ENCODE assay signal across 12 cellular contexts in genomic region chr5:111948517-111948916, GRCh38.
DNase-seq lines count a peak whose midpoint lies in the region; ATAC-seq and TF ChIP-seq lines count a peak whose summit lies in the region.
"Had no signal": no experiment of that assay in that cellular context is flagged by ENCODE, and none has a peak within 500 bp of the region (broad histone marks: within the 10 kb centered on the region; RNA-seq: fewer than 3 reads in every experiment).

No MANE protein-coding gene starts in this region.

- TF ChIP-seq CTCF in HCT116 (IDR thresholded peaks at IDR 0.05 in 2 of 3, conservative IDR thresholded peaks at IDR 0.05 in 1 of 3; ENCODE audit: borderline replicate concordance in 1 of 3, insufficient read depth in 1 of 3, low read depth in 2 of 3, low read length in 2 of 3), result no peak
- no peak for TF ChIP-seq CTCF in brain microvascular endothelial cell (IDR thresholded peaks at IDR 0.05; ENCODE audit: low read depth, low read length, missing control alignments)
- TF ChIP-seq CTCF in prostate gland (IDR thresholded peaks at IDR 0.05), result no peak

- RAD21 ChIA-PET in HCT116 (lab: Charles Lee; ENCODE audit: low non-redundant PET in 1 of 2, low total read pairs in 2 of 2, uncharacterized antibody in 2 of 2, unreplicated experiment in 2 of 2), result no interaction called here

- H3K27ac ChIP-seq in HCT116 (ENCODE audit: low read depth, low read length) (no peak overlapping the region), brain microvascular endothelial cell (peak overlapping the region; percentile 100), prostate gland (no peak overlapping the region)

- BruUV-seq in HCT116 (replicated peaks; lab: Mats Ljungman, UMichigan), result no TSS peak

- H3K9me3 ChIP-seq in HCT116 (ENCODE audit: control insufficient read depth in 1 of 2, insufficient read depth in 1 of 2, low read depth in 1 of 2, low read length in 2 of 2), result no peaks in the 10 kb centered on the region
- H3K9me3 ChIP-seq in prostate gland, result no peaks in the 10 kb centered on the region

- ATAC-seq in HCT116, result no peak
- peak; percentile 96 for ATAC-seq in left ventricle myocardium superior
- no peak for ATAC-seq in GM21515 (IDR thresholded peaks at IDR 0.05; ENCODE audit: unreplicated experiment)

- peaks cover 7% of the 10 kb centered on the region; the same call in 1 of the 2 replicates for H3K27me3 ChIP-seq in HCT116 (ENCODE audit: insufficient read depth, low read length)
- no peaks in the 10 kb centered on the region for H3K27me3 ChIP-seq in brain microvascular endothelial cell (replicated peaks)
- H3K27me3 ChIP-seq in prostate gland (replicated peaks; ENCODE audit: insufficient read depth), result no peaks in the 10 kb centered on the region

- no peaks in the 10 kb centered on the region for H3K4me1 ChIP-seq in HCT116 (ENCODE audit: control insufficient read depth in 1 of 2, insufficient read depth in 2 of 2, low read length in 2 of 2)
- no peaks in the 10 kb centered on the region for H3K4me1 ChIP-seq in prostate gland (replicated peaks)

- no peaks in the 10 kb centered on the region for H4K20me1 ChIP-seq in HCT116 (ENCODE audit: insufficient read depth)

- POLR2A ChIA-PET in HCT116 (lab: Charles Lee), result no interaction called here

- H2AFZ ChIP-seq in HCT116 (ENCODE audit: low read depth, low read length, poor library complexity, severe bottlenecking), result no peak overlapping the region

- no peak overlapping the region for H3K9ac ChIP-seq in HCT116 (ENCODE audit: low read length)

- DNase-seq in HCT116 (ENCODE audit: low read depth, low spot score), result peak; percentile 2
- DNase-seq in brain microvascular endothelial cell, result peak; percentile 96
- no peak for DNase-seq in left ventricle myocardium superior
- peak; percentile 89 for DNase-seq in stromal cell of bone marrow (ENCODE audit: low read depth)
- DNase-seq in activated CD4-positive, alpha-beta T cell treated with anti-CD3 and anti-CD28 coated beads for 48 hours, result no peak
- DNase-seq in NCI-H1417 treated with DMSO at 0.1 percent for 48 hours (lab: John Stamatoyannopoulos, UW), result no peak
- no peak for DNase-seq in prostate gland (ENCODE audit: low spot score)
- DNase-seq: activated CD4-positive, alpha-beta T cell treated with anti-CD3 and anti-CD28 coated beads for 1 hour; activated effector memory CD4-positive, alpha-beta T cell treated with Interleukin-2 at 50 U/mL for 16 hours; DMS153; NCI-H1092 had no signal

- CTCF ChIA-PET in HCT116 (lab: Charles Lee), result no interaction called here

- H3K79me2 ChIP-seq in HCT116 (ENCODE audit: insufficient read depth, low read length), result no peaks in the 10 kb centered on the region

- H3K4me2 ChIP-seq in HCT116 (ENCODE audit: low read length), result no peak overlapping the region

- intact Hi-C loops in HCT116 (cut with micrococcal nuclease), result no loop called here
- intact Hi-C loops in left ventricle myocardium superior (cut with micrococcal nuclease), result no loop called here
- intact Hi-C loops in prostate gland (cut with DNase I), result no loop called here

- WGBS in prostate gland, result 72% methylated on average over 2 of the region's 2 CpGs

- H3K36me3 ChIP-seq in HCT116 (ENCODE audit: control insufficient read depth in 1 of 2, insufficient read depth in 2 of 2, low read length in 2 of 2) (no peaks in the 10 kb centered on the region), brain microvascular endothelial cell (replicated peaks) (no peaks in the 10 kb centered on the region), prostate gland (no peaks in the 10 kb centered on the region)

- no peaks in the 10 kb centered on the region for H3K9me2 ChIP-seq in HCT116 (ENCODE audit: insufficient read depth)

- no peak for TF ChIP-seq POLR2A in HCT116 (IDR thresholded peaks at IDR 0.05; ENCODE audit: borderline replicate concordance, extremely low read depth, insufficient read depth, insufficient read length)
- no peak for TF ChIP-seq POLR2A in prostate gland (IDR thresholded peaks at IDR 0.05)

- in situ Hi-C loops in brain microvascular endothelial cell (cut with HindIII; ENCODE audit: low pct_ligation_motif_present, low sequenced_read_pairs), result no loop called here

- H3K4me3 ChIP-seq in HCT116 (replicated peaks in 1 of 2; ENCODE audit: low read depth in 1 of 2, low read length in 2 of 2) (no peak overlapping the region), brain microvascular endothelial cell (ENCODE audit: low read depth, low read length) (no peak overlapping the region), prostate gland (no peak overlapping the region)

- TF ChIP-seq RAD21 in HCT116 (IDR thresholded peaks at IDR 0.05; ENCODE audit: low read depth), result no peak

TF ChIP-seq in HCT116, 20 proteins besides CTCF, POLR2A, EP300 and RAD21:
- TF ChIP-seq TCF7L2 (IDR thresholded peaks at IDR 0.05; ENCODE audit: borderline replicate concordance, extremely low read depth, insufficient read depth, insufficient read length) (no peak), JUND (IDR thresholded peaks at IDR 0.05) (no peak), POLR2AphosphoS5 (IDR thresholded peaks at IDR 0.05; ENCODE audit: low read depth, low read length) (no peak), SP1 (IDR thresholded peaks at IDR 0.05; ENCODE audit: low read depth) (no peak), FOSL1 (IDR thresholded peaks at IDR 0.05; ENCODE audit: low read depth) (no peak), ATF3 (IDR thresholded peaks at IDR 0.05) (no peak), SRF (IDR thresholded peaks at IDR 0.05; ENCODE audit: low read depth) (no peak), ELF1 (IDR thresholded peaks at IDR 0.05; ENCODE audit: borderline replicate concordance, low read depth) (no peak)
- TF ChIP-seq, protein P1, sequence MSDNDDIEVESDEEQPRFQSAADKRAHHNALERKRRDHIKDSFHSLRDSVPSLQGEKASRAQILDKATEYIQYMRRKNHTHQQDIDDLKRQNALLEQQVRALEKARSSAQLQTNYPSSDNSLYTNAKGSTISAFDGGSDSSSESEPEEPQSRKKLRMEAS (IDR thresholded peaks at IDR 0.05), result no peak
- TF ChIP-seq, protein P2, sequence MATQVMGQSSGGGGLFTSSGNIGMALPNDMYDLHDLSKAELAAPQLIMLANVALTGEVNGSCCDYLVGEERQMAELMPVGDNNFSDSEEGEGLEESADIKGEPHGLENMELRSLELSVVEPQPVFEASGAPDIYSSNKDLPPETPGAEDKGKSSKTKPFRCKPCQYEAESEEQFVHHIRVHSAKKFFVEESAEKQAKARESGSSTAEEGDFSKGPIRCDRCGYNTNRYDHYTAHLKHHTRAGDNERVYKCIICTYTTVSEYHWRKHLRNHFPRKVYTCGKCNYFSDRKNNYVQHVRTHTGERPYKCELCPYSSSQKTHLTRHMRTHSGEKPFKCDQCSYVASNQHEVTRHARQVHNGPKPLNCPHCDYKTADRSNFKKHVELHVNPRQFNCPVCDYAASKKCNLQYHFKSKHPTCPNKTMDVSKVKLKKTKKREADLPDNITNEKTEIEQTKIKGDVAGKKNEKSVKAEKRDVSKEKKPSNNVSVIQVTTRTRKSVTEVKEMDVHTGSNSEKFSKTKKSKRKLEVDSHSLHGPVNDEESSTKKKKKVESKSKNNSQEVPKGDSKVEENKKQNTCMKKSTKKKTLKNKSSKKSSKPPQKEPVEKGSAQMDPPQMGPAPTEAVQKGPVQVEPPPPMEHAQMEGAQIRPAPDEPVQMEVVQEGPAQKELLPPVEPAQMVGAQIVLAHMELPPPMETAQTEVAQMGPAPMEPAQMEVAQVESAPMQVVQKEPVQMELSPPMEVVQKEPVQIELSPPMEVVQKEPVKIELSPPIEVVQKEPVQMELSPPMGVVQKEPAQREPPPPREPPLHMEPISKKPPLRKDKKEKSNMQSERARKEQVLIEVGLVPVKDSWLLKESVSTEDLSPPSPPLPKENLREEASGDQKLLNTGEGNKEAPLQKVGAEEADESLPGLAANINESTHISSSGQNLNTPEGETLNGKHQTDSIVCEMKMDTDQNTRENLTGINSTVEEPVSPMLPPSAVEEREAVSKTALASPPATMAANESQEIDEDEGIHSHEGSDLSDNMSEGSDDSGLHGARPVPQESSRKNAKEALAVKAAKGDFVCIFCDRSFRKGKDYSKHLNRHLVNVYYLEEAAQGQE (IDR thresholded peaks at IDR 0.05; ENCODE audit: low read depth), result no peak

Comparison
In these comparisons a context has a peak if more than half of its experiments do, and no peak if none do; other contexts are left out.
1. DNase-seq: peak in HCT116 (single experiment), brain microvascular endothelial cell (single experiment) and stromal cell of bone marrow (single experiment); none in left ventricle myocardium superior (single experiment), activated CD4-positive, alpha-beta T cell treated with anti-CD3 and anti-CD28 coated beads for 48 hours (single experiment), NCI-H1417 treated with DMSO at 0.1 percent for 48 hours (single experiment) and prostate gland (single experiment).